ENCODE assay signal across 7 cellular contexts in the genomic region with DNA sequence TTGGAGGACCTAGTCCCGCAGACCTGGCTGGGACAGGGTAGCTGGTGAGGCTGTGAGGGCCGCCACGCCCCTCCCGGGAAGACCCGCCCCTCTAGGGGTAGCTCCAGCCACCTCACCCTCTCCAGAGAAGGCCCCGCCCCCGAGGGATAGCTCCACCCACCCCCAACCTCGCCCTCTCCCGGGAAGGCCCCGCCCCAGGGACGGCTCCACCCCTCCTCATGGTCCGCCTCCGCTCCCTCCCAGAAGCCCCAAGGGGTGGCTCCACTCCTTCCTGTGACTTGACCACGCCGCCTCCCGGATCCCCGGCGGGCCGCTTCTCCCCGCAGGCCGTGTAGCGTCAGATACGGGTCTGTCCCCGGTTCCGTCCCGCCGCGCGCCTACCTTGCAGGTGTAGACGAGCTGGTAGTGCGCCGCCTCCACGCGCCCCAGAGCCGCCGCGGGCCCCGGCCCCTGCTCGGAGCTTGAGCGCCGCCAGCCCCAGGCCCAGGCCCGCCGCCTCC. TPM values are rescaled to one million over a fixed set of nuclear protein-coding genes. Genes with fewer than 3 reads are reported as not detected.
DNase-seq lines count a peak whose midpoint lies in the region; ATAC-seq, FAIRE-seq and TF ChIP-seq lines count a peak whose summit lies in the region.

No MANE protein-coding gene starts in this region.

- TF ChIP-seq CTCF in astrocyte (IDR thresholded peaks at IDR 0.05; ENCODE audit: insufficient read depth, low read depth, low read length) (no peak), retinal pigment epithelial cell (conservative IDR thresholded peaks at IDR 0.05; ENCODE audit: low read depth, low read length) (no peak)

- H3K36me3 ChIP-seq in astrocyte (ENCODE audit: insufficient read depth, low read length): no peaks in the 10 kb centered on the region

- FAIRE-seq in astrocyte (lab: Jason Lieb, UNC): no peak

- no peaks in the 10 kb centered on the region for H3K9me3 ChIP-seq in astrocyte (ENCODE audit: insufficient read depth, low read depth, low read length)

- no peaks in the 10 kb centered on the region for H3K27me3 Mint-ChIP-seq in astrocyte (ENCODE audit: low read depth, unreplicated experiment)

- peak overlapping the region; percentile 65 for H3K27ac ChIP-seq in astrocyte (ENCODE audit: low read depth, low read length)

- no peaks in the 10 kb centered on the region for H3K9me3 Mint-ChIP-seq in astrocyte (ENCODE audit: unreplicated experiment)

- H3K4me3 ChIP-seq in astrocyte (ENCODE audit: insufficient read depth, low read depth, low read length): peak overlapping the region; percentile 71
- H3K4me3 ChIP-seq in retinal pigment epithelial cell (ENCODE audit: low read length): peak overlapping the region; percentile 67

- H3K27me3 ChIP-seq in astrocyte (ENCODE audit: insufficient read depth, low read length): no peaks in the 10 kb centered on the region

- peak overlapping the region; percentile 78 for H2AFZ ChIP-seq in astrocyte (ENCODE audit: low read depth, low read length)

- peaks cover 2% of the 10 kb centered on the region for H3K4me1 Mint-ChIP-seq in astrocyte (ENCODE audit: low read depth, unreplicated experiment)

- H3K36me3 Mint-ChIP-seq in astrocyte (ENCODE audit: low read depth, unreplicated experiment): no peaks in the 10 kb centered on the region

- ATAC-seq in GM18502 (IDR thresholded peaks at IDR 0.05; ENCODE audit: poor library complexity, unreplicated experiment) (peak; percentile 84), HG02884 (IDR thresholded peaks at IDR 0.05; ENCODE audit: unreplicated experiment) (peak; percentile 64)

- peaks cover 21% of the 10 kb centered on the region for H4K20me1 ChIP-seq in astrocyte (ENCODE audit: insufficient read depth, low read length)

- H3K9ac ChIP-seq in astrocyte (ENCODE audit: low read length): peak overlapping the region; percentile 88

- peaks cover 10% of the 10 kb centered on the region for H3K79me2 ChIP-seq in astrocyte (ENCODE audit: insufficient read depth, low read length)

- H3K4me2 ChIP-seq in astrocyte (ENCODE audit: low read length): peak overlapping the region; percentile 85

- peaks cover 22% of the 10 kb centered on the region for H3K4me1 ChIP-seq in astrocyte (ENCODE audit: insufficient read depth, low read length)

- DNase-seq in NCI-H146 treated with DMSO at 0.1 percent for 48 hours (lab: John Stamatoyannopoulos, UW; ENCODE audit: unreplicated experiment) (peak; percentile 62), T-helper 22 cell (ENCODE audit: low read depth) (peak; percentile 86), astrocyte (ENCODE audit: low read depth) (peak; percentile 79), hepatic stellate cell (ENCODE audit: low spot score) (peak; percentile 99), retinal pigment epithelial cell (ENCODE audit: low read depth) (peak; percentile 68)

- peak overlapping the region; percentile 83 for H3K4me3 Mint-ChIP-seq in astrocyte (ENCODE audit: unreplicated experiment)

- H3K27ac Mint-ChIP-seq in astrocyte (ENCODE audit: unreplicated experiment): peak overlapping the region; percentile 83

RNA-seq across cellular contexts. Expression of gene DNLZ, which starts 0.4 kb away (rescaled TPM):
- total RNA-seq in astrocyte: 14.0 and 17.4 TPM in 2 replicates

RNA-seq across cellular contexts. Expression of gene CARD9, which starts 10.3 kb away (rescaled TPM):
- 2.7 and 4.2 TPM in 2 replicates for total RNA-seq in astrocyte

RNA-seq across cellular contexts. Expression of gene GPSM1, which starts 35.8 kb away (rescaled TPM):
- total RNA-seq in astrocyte: 52.6 and 59.4 TPM in 2 replicates

RNA-seq across cellular contexts. Expression of gene SNAPC4, which starts 36.8 kb away (rescaled TPM):
- total RNA-seq in astrocyte: 13.8 and 18.6 TPM in 2 replicates

RNA-seq across cellular contexts. Expression of gene ENTR1, which starts 47.3 kb away (rescaled TPM):
- 71.5 and 71.7 TPM in 2 replicates for total RNA-seq in astrocyte

Comparison
In these comparisons a context has a peak if more than half of its experiments do, and no peak if none do; other contexts are left out.
1. Peak in every context shown above with its lines: DNase-seq, ATAC-seq, H3K4me3 ChIP-seq and H3K27ac ChIP-seq.